ENCODE assay signal across 21 cellular contexts in the genomic region with DNA sequence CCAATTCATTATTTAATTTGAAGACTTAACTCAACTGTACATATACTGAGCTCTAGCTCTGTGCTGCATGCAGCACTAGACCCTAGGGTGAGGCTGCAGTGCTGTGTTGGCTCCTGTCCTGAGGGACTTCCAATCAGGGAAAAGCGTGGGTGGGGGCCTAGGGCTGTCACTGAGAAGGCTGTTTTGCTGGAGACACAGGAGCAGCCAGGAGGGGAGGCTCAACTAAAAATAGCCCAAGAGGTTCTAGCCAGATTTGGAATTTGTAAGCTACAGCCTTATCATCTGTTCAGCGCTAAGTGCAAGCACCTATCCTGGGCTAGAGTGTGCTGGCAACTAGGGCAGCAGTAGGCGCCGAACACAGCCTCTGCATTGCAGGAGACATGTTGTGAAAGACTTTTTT.
"Had no signal": no experiment of that assay in that cellular context is flagged by ENCODE, and none has a peak within 500 bp of the region (broad histone marks: within the 10 kb centered on the region; RNA-seq: fewer than 3 reads in every experiment).

No MANE protein-coding gene starts in this region.

- H3K27ac ChIP-seq: hepatocyte, left lung, lower lobe of right lung, neural progenitor cell, parathyroid adenoma, sigmoid colon, testis, tibial artery had no signal

- ATAC-seq: left lung; lower lobe of right lung; stimulated activated effector memory CD8-positive, alpha-beta T cell treated with anti-CD3 and anti-CD28 coated beads, Interleukin-12 subunit alpha, Interleukin-12 subunit beta, amount 100 ng/mL, for 72 hours; stimulated activated naive CD8-positive, alpha-beta T cell treated with anti-CD3 and anti-CD28 coated beads, Interleukin-15, Interleukin-2, amounts not matched to agents 100 U/mL and 50 U/mL, for 24 hours had no signal

- DNase-seq: central memory CD4-positive, alpha-beta T cell; effector CD4-positive, alpha-beta T cell; kidney; left lung; lower lobe of right lung; naive B cell; sigmoid colon; stimulated activated CD4-positive, alpha-beta T cell treated with anti-CD3 and anti-CD28 coated beads, Interleukin-2, amount 100 ng/mL, for 24 hours; stimulated activated CD4-positive, alpha-beta T cell treated with anti-CD3 and anti-CD28 coated beads, Interleukin-4, amount 100 ng/mL, for 24 hours; stimulated activated naive CD8-positive, alpha-beta T cell treated with anti-CD3 and anti-CD28 coated beads, Interleukin-15, Interleukin-2, amounts not matched to agents 100 U/mL and 50 U/mL, for 24 hours; testis; tibial artery had no signal

- H3K9me3 ChIP-seq: left lung, lower lobe of right lung, sigmoid colon, testis, tibial artery had no signal

- H3K4me3 Mint-ChIP-seq: memory B cell; nephron; neural progenitor cell; stimulated activated effector memory CD8-positive, alpha-beta T cell treated with anti-CD3 and anti-CD28 coated beads, Interleukin-12 subunit alpha, Interleukin-12 subunit beta, amount 100 ng/mL, for 72 hours; type B pancreatic cell had no signal

- H3K4me1 ChIP-seq: left lung, lower lobe of right lung, parathyroid adenoma, sigmoid colon, testis, tibial artery had no signal

- H3K36me3 Mint-ChIP-seq: memory B cell; naive B cell; neural progenitor cell; stimulated activated effector memory CD8-positive, alpha-beta T cell treated with anti-CD3 and anti-CD28 coated beads, Interleukin-12 subunit alpha, Interleukin-12 subunit beta, amount 100 ng/mL, for 72 hours; type B pancreatic cell had no signal

- H3K27ac Mint-ChIP-seq: memory B cell; naive B cell; nephron; neural progenitor cell; progenitor cell of endocrine pancreas; stimulated activated effector memory CD8-positive, alpha-beta T cell treated with anti-CD3 and anti-CD28 coated beads, Interleukin-12 subunit alpha, Interleukin-12 subunit beta, amount 100 ng/mL, for 72 hours; type B pancreatic cell had no signal

- H3K4me1 Mint-ChIP-seq: memory B cell; naive B cell; nephron; stimulated activated effector memory CD8-positive, alpha-beta T cell treated with anti-CD3 and anti-CD28 coated beads, Interleukin-12 subunit alpha, Interleukin-12 subunit beta, amount 100 ng/mL, for 72 hours had no signal

- H3K27me3 Mint-ChIP-seq: memory B cell, progenitor cell of endocrine pancreas, type B pancreatic cell had no signal

- H3K4me3 ChIP-seq: dorsolateral prefrontal cortex, hepatocyte, left lung, lower lobe of right lung, neural progenitor cell, sigmoid colon, testis, tibial artery had no signal

- H3K9me3 Mint-ChIP-seq: stimulated activated effector memory CD8-positive, alpha-beta T cell treated with anti-CD3 and anti-CD28 coated beads, Interleukin-12 subunit alpha, Interleukin-12 subunit beta, amount 100 ng/mL, for 72 hours; type B pancreatic cell had no signal

- H3K27me3 ChIP-seq: dorsolateral prefrontal cortex, hepatocyte, left lung, neural progenitor cell, sigmoid colon, testis, tibial artery had no signal
